In the genomic region with DNA sequence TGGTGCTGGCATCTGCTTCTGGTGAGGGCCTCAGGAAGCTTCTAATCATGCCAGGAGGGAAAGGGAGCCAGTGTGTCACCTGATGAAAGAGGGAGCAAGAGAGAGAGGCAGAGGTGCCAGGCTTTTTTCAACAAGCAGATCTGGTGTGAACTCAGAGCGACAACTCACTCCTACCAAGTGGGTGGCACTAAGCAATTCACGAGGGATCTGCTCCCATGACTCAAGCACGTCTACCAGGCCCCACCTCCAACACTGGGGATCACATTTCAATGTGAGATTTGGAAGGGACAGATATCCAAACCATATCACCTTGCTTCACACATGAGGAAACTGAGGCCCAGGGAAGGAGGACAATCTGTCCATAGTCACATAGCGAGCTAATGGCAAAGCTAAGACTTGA, we compare ENCODE assay signal across 16 cellular contexts. TPM values are rescaled to one million over a fixed set of nuclear protein-coding genes. Genes with fewer than 3 reads are reported as not detected.
DNase-seq lines count a peak whose midpoint lies in the region; ATAC-seq and TF ChIP-seq lines count a peak whose summit lies in the region.
"Had no signal": no experiment of that assay in that cellular context is flagged by ENCODE, and none has a peak within 500 bp of the region (broad histone marks: within the 10 kb centered on the region; RNA-seq: fewer than 3 reads in every experiment).

No MANE protein-coding gene starts in this region.

- H3K4me3 ChIP-seq in cardiac muscle cell = no peak overlapping the region
- H3K4me3 ChIP-seq in heart right ventricle = no peak overlapping the region
- H3K4me3 ChIP-seq in skeletal muscle tissue (ENCODE audit: low read length in 3 of 3) = no peak overlapping the region
- H3K4me3 ChIP-seq: A549, GM23338 had no signal

- H3K27ac Mint-ChIP-seq in nephron progenitor cell = peak overlapping the region; percentile 37
- no peak overlapping the region for H3K27ac Mint-ChIP-seq in activated CD4-positive, alpha-beta memory T cell treated with anti-CD3 and anti-CD28 coated beads for 36 hours
- H3K27ac Mint-ChIP-seq: CD4-positive, alpha-beta memory T cell; GM23338 had no signal

- POLR2A ChIA-PET in activated CD4-positive, alpha-beta memory T cell treated with anti-CD3 and anti-CD28 coated beads for 36 hours (lab: Charles Lee) = no interaction called here

- CTCF ChIA-PET in activated CD4-positive, alpha-beta memory T cell treated with anti-CD3 and anti-CD28 coated beads for 36 hours (lab: Charles Lee) = no interaction called here

- no peaks in the 10 kb centered on the region for H3K9me3 ChIP-seq in cardiac muscle cell (ENCODE audit: low read depth)
- no peaks in the 10 kb centered on the region for H3K9me3 ChIP-seq in heart right ventricle
- no peaks in the 10 kb centered on the region for H3K9me3 ChIP-seq in skeletal muscle tissue (ENCODE audit: control insufficient read depth in 3 of 3, low read length in 3 of 3)
- H3K9me3 ChIP-seq: A549, BE2C had no signal

- TF ChIP-seq CTCF in cardiac muscle cell (IDR thresholded peaks at IDR 0.05; ENCODE audit: low read depth, low read length) (no peak), heart right ventricle (IDR thresholded peaks at IDR 0.05) (no peak), nephron progenitor cell (IDR thresholded peaks at IDR 0.05) (no peak)

- H3K9ac ChIP-seq in skeletal muscle tissue (ENCODE audit: low read depth in 1 of 3, low read length in 3 of 3) = no peak overlapping the region

- no peaks in the 10 kb centered on the region for H3K36me3 Mint-ChIP-seq in nephron progenitor cell (ENCODE audit: low read depth)
- H3K36me3 Mint-ChIP-seq in activated CD4-positive, alpha-beta memory T cell treated with anti-CD3 and anti-CD28 coated beads for 36 hours = no peaks in the 10 kb centered on the region
- H3K36me3 Mint-ChIP-seq: CD4-positive, alpha-beta memory T cell had no signal

- H3K9me3 Mint-ChIP-seq in nephron progenitor cell = peaks cover 8% of the 10 kb centered on the region
- H3K9me3 Mint-ChIP-seq in activated CD4-positive, alpha-beta memory T cell treated with anti-CD3 and anti-CD28 coated beads for 36 hours = no peaks in the 10 kb centered on the region

- H3K4me1 ChIP-seq in cardiac muscle cell (ENCODE audit: low read depth) = no peaks in the 10 kb centered on the region
- no peaks in the 10 kb centered on the region for H3K4me1 ChIP-seq in heart right ventricle
- H3K4me1 ChIP-seq in skeletal muscle tissue (ENCODE audit: control insufficient read depth in 3 of 3, insufficient read depth in 3 of 3, low read length in 3 of 3) = peaks cover 5 to 8% (median 6%) of the 10 kb centered on the region in 3 donors
- H3K4me1 ChIP-seq: A549, BE2C had no signal

- H3K36me3 ChIP-seq in cardiac muscle cell (peaks cover 92% of the 10 kb centered on the region), heart right ventricle (peaks cover 0 to 82% (median 5%) of the 10 kb centered on the region in 9 donors), skeletal muscle tissue (ENCODE audit: control insufficient read depth in 3 of 3, insufficient read depth in 3 of 3, low read length in 3 of 3) (peaks cover 49 to 80% (median 65%) of the 10 kb centered on the region in 3 donors)
- H3K36me3 ChIP-seq: BE2C had no signal

- no peaks in the 10 kb centered on the region for H3K4me1 Mint-ChIP-seq in nephron progenitor cell
- no peaks in the 10 kb centered on the region for H3K4me1 Mint-ChIP-seq in activated CD4-positive, alpha-beta memory T cell treated with anti-CD3 and anti-CD28 coated beads for 36 hours (ENCODE audit: low read depth)
- H3K4me1 Mint-ChIP-seq: CD4-positive, alpha-beta memory T cell; GM23338 had no signal

- DNase-seq in cardiac muscle cell (ENCODE audit: low read depth in 1 of 2, low spot score in 1 of 2) (no peak), heart right ventricle (peak in 1 of 2 donors; percentile 6), nephron progenitor cell (no peak)
- no peak for DNase-seq in activated CD4-positive, alpha-beta memory T cell treated with anti-CD3 and anti-CD28 coated beads for 36 hours
- DNase-seq: BE2C; CD4-positive, alpha-beta memory T cell; COR-L47; DND-41; GDM1; H7 had no signal

- H3K27me3 Mint-ChIP-seq in nephron progenitor cell (ENCODE audit: low read depth, poor library complexity) = peaks cover 7% of the 10 kb centered on the region
- peaks cover 1% of the 10 kb centered on the region for H3K27me3 Mint-ChIP-seq in activated CD4-positive, alpha-beta memory T cell treated with anti-CD3 and anti-CD28 coated beads for 36 hours

- intact Hi-C loops in heart right ventricle (cut with DNase I) = no loop called here
- intact Hi-C loops in activated CD4-positive, alpha-beta memory T cell treated with anti-CD3 and anti-CD28 coated beads for 36 hours (cut with micrococcal nuclease) = no loop called here

- no peak overlapping the region for H3K4me3 Mint-ChIP-seq in nephron progenitor cell
- H3K4me3 Mint-ChIP-seq in activated CD4-positive, alpha-beta memory T cell treated with anti-CD3 and anti-CD28 coated beads for 36 hours = no peak overlapping the region
- H3K4me3 Mint-ChIP-seq: CD4-positive, alpha-beta memory T cell; GM23338 had no signal

- WGBS in heart right ventricle, 2 donors = 51 to 55% methylated on average over 4 of the region's 4 CpGs

- peak overlapping the region; percentile 62 for H3K27ac ChIP-seq in cardiac muscle cell
- no peak overlapping the region for H3K27ac ChIP-seq in heart right ventricle
- H3K27ac ChIP-seq in skeletal muscle tissue (ENCODE audit: low read depth, low read length) = peak overlapping the region; percentile 60
- H3K27ac ChIP-seq: A549, C4-2B had no signal

- ATAC-seq in heart right ventricle (peak in 6 of 8 donors; percentile 22 to 56 (median 34)), esophagus mucosa (no peak)
- ATAC-seq: A549, GM23338 had no signal

- no peaks in the 10 kb centered on the region for H3K27me3 ChIP-seq in cardiac muscle cell
- no peaks in the 10 kb centered on the region for H3K27me3 ChIP-seq in heart right ventricle
- H3K27me3 ChIP-seq in skeletal muscle tissue (ENCODE audit: control insufficient read depth in 3 of 3, insufficient read depth in 3 of 3, low read length in 3 of 3) = no peaks in the 10 kb centered on the region
- H3K27me3 ChIP-seq: BE2C had no signal

RNA-seq across cellular contexts. Expression of gene FABP1, which starts 19.1 kb away (rescaled TPM):
- total RNA-seq in cardiac muscle cell (not detected in 2 replicates), heart right ventricle (not detected), skeletal muscle tissue (not detected), esophagus mucosa (not detected)
- polyA plus RNA-seq in cardiac muscle cell (0.24 and 0.45 TPM in 2 replicates), heart right ventricle (1 to 10 TPM in 1 of 2 donors, under 1 TPM in 1; 0.14 to 1.1 TPM)
- total RNA-seq in activated CD4-positive, alpha-beta memory T cell treated with anti-CD3 and anti-CD28 coated beads for 36 hours = not detected
- total RNA-seq: CD4-positive, alpha-beta memory T cell; GM23338; H7 had no signal
- polyA plus RNA-seq: A549; AG04450; CD4-positive, alpha-beta memory T cell; GM23338 had no signal

RNA-seq across cellular contexts. Expression of gene SMYD1, which starts 41.2 kb away (rescaled TPM):
- 289 and 375 TPM in 2 replicates for total RNA-seq in cardiac muscle cell
- polyA plus RNA-seq in cardiac muscle cell = 211 and 303 TPM in 2 replicates
- 100 to 1,000 TPM; 287 to 534 (median 395) TPM for total RNA-seq in heart right ventricle
- 10 to 100 TPM; 78.7 to 94.0 TPM for polyA plus RNA-seq in heart right ventricle
- total RNA-seq in skeletal muscle tissue = 147 TPM
- total RNA-seq in esophagus mucosa = not detected
- not detected for total RNA-seq in activated CD4-positive, alpha-beta memory T cell treated with anti-CD3 and anti-CD28 coated beads for 36 hours
- total RNA-seq: CD4-positive, alpha-beta memory T cell had no signal
- polyA plus RNA-seq: A549; AG04450; CD4-positive, alpha-beta memory T cell; GM23338 had no signal

RNA-seq across cellular contexts. Expression of gene KRCC1, which starts 53.2 kb away (rescaled TPM):
- 26.6 and 26.7 TPM in 2 replicates for total RNA-seq in cardiac muscle cell
- 26.5 and 29.5 TPM in 2 replicates for polyA plus RNA-seq in cardiac muscle cell
- 10 to 100 TPM; 20.1 to 26.7 (median 22.0) TPM for total RNA-seq in heart right ventricle
- 10 to 100 TPM; 18.5 to 27.0 TPM for polyA plus RNA-seq in heart right ventricle
- 11.5 TPM for total RNA-seq in skeletal muscle tissue
- 15.5 TPM for total RNA-seq in esophagus mucosa
- 10 to 100 TPM; 10.6 to 11.0 TPM for total RNA-seq in activated CD4-positive, alpha-beta memory T cell treated with anti-CD3 and anti-CD28 coated beads for 36 hours

Comparison
In these comparisons a context has a peak if more than half of its experiments do, and no peak if none do; other contexts are left out.
1. H3K27ac ChIP-seq: peak in cardiac muscle cell (single experiment) and skeletal muscle tissue (single experiment); none in heart right ventricle (0 of 10).
2. RNA of gene SMYD1, which starts 41.2 kb away (total RNA-seq): 287 to 534 TPM in heart right ventricle, 289 to 375 TPM in cardiac muscle cell and 147 TPM in skeletal muscle tissue (single experiment); not detected in esophagus mucosa (single experiment) and not detected in activated CD4-positive, alpha-beta memory T cell treated with anti-CD3 and anti-CD28 coated beads for 36 hours; every median in the first group is over 100 times any median in the second.